ENCODE assay signal across 25 cellular contexts in the genomic region with DNA sequence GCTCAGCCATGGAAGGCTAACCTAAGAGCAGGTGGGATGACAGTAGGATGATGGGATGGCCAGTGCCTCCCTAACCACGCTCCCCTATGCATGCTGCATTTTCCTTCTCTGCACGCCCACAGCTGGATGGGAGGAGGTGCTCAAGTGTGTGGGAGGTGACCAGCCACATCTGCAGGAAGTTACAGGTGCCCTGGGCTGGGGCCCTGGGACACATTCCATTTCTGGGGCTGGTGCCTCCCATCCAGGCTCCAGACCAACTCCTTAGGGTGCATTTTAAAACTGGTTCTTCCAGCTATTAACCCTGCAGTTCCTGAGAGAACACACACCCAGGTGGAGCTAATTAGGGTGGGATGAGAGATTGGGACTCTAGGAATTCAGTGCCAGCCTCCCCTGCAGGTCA.
DNase-seq lines count a peak whose midpoint lies in the region; ATAC-seq and TF ChIP-seq lines count a peak whose summit lies in the region.
"Had no signal": no experiment of that assay in that cellular context is flagged by ENCODE, and none has a peak within 500 bp of the region (broad histone marks: within the 10 kb centered on the region; RNA-seq: fewer than 3 reads in every experiment).

No MANE protein-coding gene starts in this region.

- H3K27ac ChIP-seq in HCT116 (ENCODE audit: low read depth, low read length) (no peak overlapping the region), colonic mucosa (no peak overlapping the region)
- H3K27ac ChIP-seq: BLaER1, parathyroid adenoma had no signal

- ATAC-seq in HCT116: peak; percentile 81
- peak; percentile 76 for ATAC-seq in mucosa of descending colon
- ATAC-seq in activated CD8-positive, alpha-beta memory T cell treated with anti-CD3 and anti-CD28 coated beads, Interleukin-2, amount 10 ng/mL, durations not matched to agents 7 days and 5 days: no peak
- ATAC-seq: stimulated activated effector memory CD8-positive, alpha-beta T cell treated with anti-CD3 and anti-CD28 coated beads, Interleukin-12 subunit alpha, Interleukin-12 subunit beta, amount 100 ng/mL, for 72 hours had no signal

- H3K4me3 Mint-ChIP-seq in activated CD8-positive, alpha-beta memory T cell treated with anti-CD3 and anti-CD28 coated beads, Interleukin-2, amount 10 ng/mL, durations not matched to agents 7 days and 5 days: no peak overlapping the region
- H3K4me3 Mint-ChIP-seq: activated naive CD8-positive, alpha-beta T cell treated with anti-CD3 and anti-CD28 coated beads, Interleukin-2, amount 10 ng/mL, durations not matched to agents 7 days and 5 days; central memory CD8-positive, alpha-beta T cell; nephron progenitor cell; stimulated activated effector memory CD8-positive, alpha-beta T cell treated with anti-CD3 and anti-CD28 coated beads, Interleukin-12 subunit alpha, Interleukin-12 subunit beta, amount 100 ng/mL, for 72 hours; T-helper 1 cell treated with Interleukin-12 subunit alpha and Interleukin-12 subunit beta and Interleukin-4 antibody, amounts not matched to agents 30 μg/mL and 1 μg/mL, for 36 hours had no signal

- H3K27me3 Mint-ChIP-seq in activated CD8-positive, alpha-beta memory T cell treated with anti-CD3 and anti-CD28 coated beads, Interleukin-2, amount 10 ng/mL, durations not matched to agents 7 days and 5 days: peaks cover 3% of the 10 kb centered on the region
- H3K27me3 Mint-ChIP-seq: central memory CD8-positive, alpha-beta T cell had no signal

- TF ChIP-seq CTCF in HCT116 (IDR thresholded peaks at IDR 0.05 in 2 of 3, conservative IDR thresholded peaks at IDR 0.05 in 1 of 3; ENCODE audit: borderline replicate concordance in 1 of 3, insufficient read depth in 1 of 3, low read depth in 2 of 3, low read length in 2 of 3): no peak
- TF ChIP-seq CTCF in LNCaP clone FGC (IDR thresholded peaks at IDR 0.05; ENCODE audit: control insufficient read depth, extremely low read depth, insufficient read depth): no peak
- TF ChIP-seq CTCF in colonic mucosa (IDR thresholded peaks at IDR 0.05): no peak
- TF ChIP-seq CTCF in mucosa of descending colon (IDR thresholded peaks at IDR 0.05): no peak

- in situ Hi-C loops in ACHN (cut with HindIII; ENCODE audit: low pct_ligation_motif_present, low pct_unique_long_range_greater_than_20kb, low sequenced_read_pairs): no loop called here

- DNase-seq in HCT116 (ENCODE audit: low read depth, low spot score) (no peak), LNCaP clone FGC (ENCODE audit: low read depth) (peak; percentile 46), colonic mucosa (peak; percentile 47), mucosa of descending colon (no peak), ACHN (no peak), UCSD-AML1 (lab: John Stamatoyannopoulos, UW; ENCODE audit: unreplicated experiment) (no peak), NCI-H2107 treated with DMSO at 0.1 percent for 48 hours (lab: John Stamatoyannopoulos, UW; ENCODE audit: unreplicated experiment) (no peak)
- DNase-seq in activated CD8-positive, alpha-beta memory T cell treated with anti-CD3 and anti-CD28 coated beads, Interleukin-2, amount 10 ng/mL, durations not matched to agents 7 days and 5 days: no peak
- DNase-seq: activated effector memory CD4-positive, alpha-beta T cell treated with anti-CD3 and anti-CD28 coated beads, Interleukin-2, amount 50 U/mL, for 16 hours; activated naive CD8-positive, alpha-beta T cell treated with anti-CD3 and anti-CD28 coated beads, Interleukin-2, amount 10 ng/mL, durations not matched to agents 7 days and 5 days; DMS53; GF-D8; H7; NCI-H1105; NCI-H1930; NCI-H226; NCI-H82; nephron progenitor cell; SK-N-SH; stimulated activated CD4-positive, alpha-beta T cell treated with anti-CD3 and anti-CD28 coated beads, Interleukin-4, amount 100 ng/mL, for 1 hour had no signal

- BruUV-seq in HCT116 (replicated peaks; lab: Mats Ljungman, UMichigan): no TSS peak

- intact Hi-C loops in HCT116 (cut with micrococcal nuclease): no loop called here
- intact Hi-C loops in colonic mucosa (cut with DNase I): no loop called here
- intact Hi-C loops in mucosa of descending colon (cut with DNase I, micrococcal nuclease): no loop called here

- H3K4me2 ChIP-seq in HCT116 (ENCODE audit: low read length): peak overlapping the region; percentile 55
- H3K4me2 ChIP-seq: BLaER1, SK-N-SH had no signal

- TF ChIP-seq POLR2A in HCT116 (IDR thresholded peaks at IDR 0.05; ENCODE audit: borderline replicate concordance, extremely low read depth, insufficient read depth, insufficient read length): no peak

- H3K4me1 Mint-ChIP-seq in activated CD8-positive, alpha-beta memory T cell treated with anti-CD3 and anti-CD28 coated beads, Interleukin-2, amount 10 ng/mL, durations not matched to agents 7 days and 5 days: peaks cover 29% of the 10 kb centered on the region

- no peaks in the 10 kb centered on the region for H3K9me3 Mint-ChIP-seq in activated CD8-positive, alpha-beta memory T cell treated with anti-CD3 and anti-CD28 coated beads, Interleukin-2, amount 10 ng/mL, durations not matched to agents 7 days and 5 days (ENCODE audit: low read depth)
- H3K9me3 Mint-ChIP-seq: activated naive CD8-positive, alpha-beta T cell treated with anti-CD3 and anti-CD28 coated beads, Interleukin-2, amount 10 ng/mL, durations not matched to agents 7 days and 5 days; central memory CD8-positive, alpha-beta T cell; nephron progenitor cell; stimulated activated effector memory CD8-positive, alpha-beta T cell treated with anti-CD3 and anti-CD28 coated beads, Interleukin-12 subunit alpha, Interleukin-12 subunit beta, amount 100 ng/mL, for 72 hours; T-helper 1 cell treated with Interleukin-12 subunit alpha and Interleukin-12 subunit beta and Interleukin-4 antibody, amounts not matched to agents 30 μg/mL and 1 μg/mL, for 36 hours had no signal

- RAD21 ChIA-PET in HCT116 (lab: Charles Lee; ENCODE audit: low non-redundant PET in 1 of 2, low total read pairs in 2 of 2, uncharacterized antibody in 2 of 2, unreplicated experiment in 2 of 2): no interaction called here

- H4K20me1 ChIP-seq in HCT116 (ENCODE audit: insufficient read depth): no peaks in the 10 kb centered on the region
- H4K20me1 ChIP-seq: BLaER1 had no signal

- no peak overlapping the region for H3K27ac Mint-ChIP-seq in activated CD8-positive, alpha-beta memory T cell treated with anti-CD3 and anti-CD28 coated beads, Interleukin-2, amount 10 ng/mL, durations not matched to agents 7 days and 5 days
- H3K27ac Mint-ChIP-seq: activated naive CD8-positive, alpha-beta T cell treated with anti-CD3 and anti-CD28 coated beads, Interleukin-2, amount 10 ng/mL, durations not matched to agents 7 days and 5 days; nephron progenitor cell; stimulated activated effector memory CD8-positive, alpha-beta T cell treated with anti-CD3 and anti-CD28 coated beads, Interleukin-12 subunit alpha, Interleukin-12 subunit beta, amount 100 ng/mL, for 72 hours; T-helper 1 cell treated with Interleukin-12 subunit alpha and Interleukin-12 subunit beta and Interleukin-4 antibody, amounts not matched to agents 30 μg/mL and 1 μg/mL, for 36 hours had no signal

- no peaks in the 10 kb centered on the region for H3K36me3 Mint-ChIP-seq in activated CD8-positive, alpha-beta memory T cell treated with anti-CD3 and anti-CD28 coated beads, Interleukin-2, amount 10 ng/mL, durations not matched to agents 7 days and 5 days
- H3K36me3 Mint-ChIP-seq: activated naive CD8-positive, alpha-beta T cell treated with anti-CD3 and anti-CD28 coated beads, Interleukin-2, amount 10 ng/mL, durations not matched to agents 7 days and 5 days; stimulated activated effector memory CD8-positive, alpha-beta T cell treated with anti-CD3 and anti-CD28 coated beads, Interleukin-12 subunit alpha, Interleukin-12 subunit beta, amount 100 ng/mL, for 72 hours had no signal

- H3K4me1 ChIP-seq in HCT116 (ENCODE audit: control insufficient read depth in 1 of 2, insufficient read depth in 2 of 2, low read length in 2 of 2): peaks cover 22 to 40% of the 10 kb centered on the region in 2 experiments
- no peaks in the 10 kb centered on the region for H3K4me1 ChIP-seq in colonic mucosa
- H3K4me1 ChIP-seq in mucosa of descending colon (ENCODE audit: low read depth): peaks cover 7% of the 10 kb centered on the region
- H3K4me1 ChIP-seq: BLaER1, parathyroid adenoma had no signal

- POLR2A ChIA-PET in HCT116 (lab: Charles Lee): no interaction called here

- no peak; the same call in 1 of the 2 replicates for TF ChIP-seq RAD21 in HCT116 (IDR thresholded peaks at IDR 0.05; ENCODE audit: low read depth)

- H3K79me2 ChIP-seq in HCT116 (ENCODE audit: insufficient read depth, low read length): no peaks in the 10 kb centered on the region
- H3K79me2 ChIP-seq: parathyroid adenoma had no signal

- CTCF ChIA-PET in HCT116 (lab: Charles Lee): no interaction called here
- CTCF ChIA-PET in activated CD8-positive, alpha-beta memory T cell treated with anti-CD3 and anti-CD28 coated beads, Interleukin-2, amount 10 ng/mL, durations not matched to agents 7 days and 5 days (lab: Charles Lee): interaction anchor here (0.6 kb wide), 1 partner anchor 914 kb away, joined by 3 read pairs; no protein-coding TSS in a partner anchor

- H3K4me3 ChIP-seq in HCT116 (replicated peaks in 1 of 2; ENCODE audit: low read depth in 1 of 2, low read length in 2 of 2): no peak overlapping the region
- no peak overlapping the region for H3K4me3 ChIP-seq in LNCaP clone FGC (ENCODE audit: low read depth, low read length)
- no peak overlapping the region for H3K4me3 ChIP-seq in colonic mucosa
- H3K4me3 ChIP-seq in mucosa of descending colon: no peak overlapping the region
- H3K4me3 ChIP-seq: BLaER1 had no signal

- no peaks in the 10 kb centered on the region for H3K36me3 ChIP-seq in HCT116 (ENCODE audit: control insufficient read depth in 1 of 2, insufficient read depth in 2 of 2, low read length in 2 of 2)
- no peaks in the 10 kb centered on the region for H3K36me3 ChIP-seq in colonic mucosa
- H3K36me3 ChIP-seq in mucosa of descending colon (ENCODE audit: low read depth): no peaks in the 10 kb centered on the region
- H3K36me3 ChIP-seq: BLaER1 had no signal

- H3K27me3 ChIP-seq in HCT116 (ENCODE audit: insufficient read depth, low read length) (no peaks in the 10 kb centered on the region), colonic mucosa (no peaks in the 10 kb centered on the region)
- H3K27me3 ChIP-seq: BLaER1 had no signal

- no peaks in the 10 kb centered on the region for H3K9me2 ChIP-seq in HCT116 (ENCODE audit: insufficient read depth)
- H3K9me2 ChIP-seq: SK-N-SH had no signal

- H3K9me3 ChIP-seq in HCT116 (ENCODE audit: control insufficient read depth in 1 of 2, insufficient read depth in 1 of 2, low read depth in 1 of 2, low read length in 2 of 2) (no peaks in the 10 kb centered on the region), colonic mucosa (no peaks in the 10 kb centered on the region), mucosa of descending colon (no peaks in the 10 kb centered on the region)
- H3K9me3 ChIP-seq: BLaER1, SK-N-SH had no signal

- H2AFZ ChIP-seq in HCT116 (ENCODE audit: low read depth, low read length, poor library complexity, severe bottlenecking): no peak overlapping the region
- H2AFZ ChIP-seq: parathyroid adenoma had no signal

- H3K9ac ChIP-seq in HCT116 (ENCODE audit: low read length) (no peak overlapping the region), colonic mucosa (ENCODE audit: low read depth in 2 of 2, low read length in 2 of 2) (no peak overlapping the region)
- H3K9ac ChIP-seq: BLaER1, parathyroid adenoma, SK-N-SH had no signal

TF ChIP-seq in HCT116, 20 proteins besides CTCF, POLR2A, EP300 and RAD21 (continues in another document):
- TF ChIP-seq ZFX (IDR thresholded peaks at IDR 0.05): no peak
- peak; percentile 49 for TF ChIP-seq SP1 (IDR thresholded peaks at IDR 0.05; ENCODE audit: low read depth)
- TF ChIP-seq JUND (IDR thresholded peaks at IDR 0.05): no peak

Comparison
In these comparisons a context has a peak if more than half of its experiments do, and no peak if none do; other contexts are left out.
1. DNase-seq: peak in LNCaP clone FGC (single experiment) and colonic mucosa (single experiment); none in HCT116 (single experiment), mucosa of descending colon (0 of 3), ACHN (single experiment), activated CD8-positive, alpha-beta memory T cell treated with anti-CD3 and anti-CD28 coated beads, Interleukin-2, amount 10 ng/mL, durations not matched to agents 7 days and 5 days (single experiment), UCSD-AML1 (single experiment) and NCI-H2107 treated with DMSO at 0.1 percent for 48 hours (single experiment).